8 cellular contexts compared by ENCODE assay signal in the genomic region with DNA sequence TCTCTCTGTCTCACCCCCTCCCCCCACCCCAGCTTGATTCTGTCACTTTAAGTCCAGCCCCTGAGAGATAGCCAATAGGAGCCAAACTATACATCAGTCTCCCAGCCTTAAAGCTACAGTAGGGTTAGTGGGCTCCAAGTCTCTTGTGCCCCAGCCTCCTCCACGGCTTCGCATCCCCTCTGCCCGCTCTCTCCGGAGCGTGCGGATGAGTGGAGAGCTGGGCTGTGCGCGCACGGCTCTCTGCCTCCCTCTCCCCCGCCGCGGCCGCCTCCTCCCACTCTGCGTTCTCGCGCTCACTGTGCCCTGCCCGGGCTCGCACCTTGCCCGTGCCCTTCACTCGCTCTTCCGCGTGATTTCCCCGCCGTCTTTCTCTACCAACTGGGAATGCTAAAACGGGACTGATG. TPM values are rescaled to one million over a fixed set of nuclear protein-coding genes. Genes with fewer than 3 reads are reported as not detected.
A peak's percentile ranks its signal among the peaks of the same experiment; 100 is the strongest.
DNase-seq lines count a peak whose midpoint lies in the region; ATAC-seq and TF ChIP-seq lines count a peak whose summit lies in the region.

ESRRB (plus strand) TSS at position 137 of the 404 bp plus-strand sequence; CDS start at position 402, 265 bp downstream.

- H3K4me2 ChIP-seq in GM23248 (ENCODE audit: unreplicated experiment) (peak within 1 kb of the TSS; percentile 32), parathyroid adenoma (ENCODE audit: low read length) (peak within 1 kb of the TSS; percentile 51)

- DNase-seq in GM23248 (peak; percentile 18), RPMI7951 (ENCODE audit: low read depth) (peak; percentile 23), foreskin keratinocyte (peak in 1 of 2 donors; percentile 7), erythroblast (lab: John Stamatoyannopoulos, UW) (no peak), SKM-1 (lab: John Stamatoyannopoulos, UW; ENCODE audit: unreplicated experiment) (no peak)
- no peak for DNase-seq in stimulated activated CD8-positive, alpha-beta memory T cell treated with anti-CD3 and anti-CD28 coated beads, Interleukin-4, amount 100 ng/mL, for 48 hours

- 4 to 6% methylated on average over 24 to 25 of the region's 25 CpGs for WGBS in GM23248 (ENCODE audit: low coverage in 1 of 2, low lambda C conversion rate in 2 of 2, missing lambda C conversion rate in 2 of 2), 2 experiments

- no peak for TF ChIP-seq POLR2A in erythroblast (IDR thresholded peaks at IDR 0.05; ENCODE audit: low read length)

- H2AFZ ChIP-seq in GM23248 (no peak within 1 kb of the TSS), parathyroid adenoma (peak within 1 kb of the TSS; percentile 28)

- H3K4me1 ChIP-seq in GM23248 (ENCODE audit: insufficient read depth): no peaks in the 10 kb centered on the region
- H3K4me1 ChIP-seq in foreskin keratinocyte: no peaks in the 10 kb centered on the region
- no peaks in the 10 kb centered on the region for H3K4me1 ChIP-seq in parathyroid adenoma

- peak within 1 kb of the TSS; percentile 25; the same call in 1 of the 2 replicates for H3K4me3 ChIP-seq in GM23248
- H3K4me3 ChIP-seq in parathyroid adenoma (ENCODE audit: low read depth, low read length): peak within 1 kb of the TSS; percentile 12

- H3K36me3 ChIP-seq in GM23248 (ENCODE audit: low read depth): no peaks in the 10 kb centered on the region
- H3K36me3 ChIP-seq in parathyroid adenoma (ENCODE audit: control insufficient read depth, insufficient read depth, low read length): no peaks in the 10 kb centered on the region

- peaks cover 50% of the 10 kb centered on the region for H3K27me3 ChIP-seq in GM23248 (replicated peaks; ENCODE audit: insufficient read depth)
- H3K27me3 ChIP-seq in foreskin keratinocyte: peaks cover 82% of the 10 kb centered on the region
- peaks cover 10% of the 10 kb centered on the region for H3K27me3 ChIP-seq in parathyroid adenoma (ENCODE audit: control insufficient read depth, insufficient read depth, low read length)

- ATAC-seq in foreskin keratinocyte: peak; percentile 40
- ATAC-seq in GM19467 (IDR thresholded peaks at IDR 0.05; ENCODE audit: unreplicated experiment): no peak

- no peaks in the 10 kb centered on the region for H3K9me3 ChIP-seq in GM23248 (ENCODE audit: low read depth)
- no peaks in the 10 kb centered on the region for H3K9me3 ChIP-seq in parathyroid adenoma (ENCODE audit: control insufficient read depth, low read length)

- H3K9ac ChIP-seq in GM23248: no peak within 1 kb of the TSS
- H3K9ac ChIP-seq in parathyroid adenoma: no peak within 1 kb of the TSS

- H3F3A ChIP-seq in GM23248 (ENCODE audit: insufficient read depth): no peaks in the 10 kb centered on the region

- H4K20me1 ChIP-seq in GM23248 (ENCODE audit: insufficient read depth): no peaks in the 10 kb centered on the region

- no peak for TF ChIP-seq CTCF in foreskin keratinocyte (conservative IDR thresholded peaks at IDR 0.05)
- no peak for TF ChIP-seq CTCF in parathyroid adenoma (IDR thresholded peaks at IDR 0.05)

- H3K9me2 ChIP-seq in GM23248 (ENCODE audit: insufficient read depth): no peaks in the 10 kb centered on the region

- H3K27ac ChIP-seq in GM23248 (no peak within 1 kb of the TSS), foreskin keratinocyte (no peak within 1 kb of the TSS), parathyroid adenoma (no peak within 1 kb of the TSS)

- no peaks in the 10 kb centered on the region for H3K79me2 ChIP-seq in GM23248 (ENCODE audit: insufficient read depth)
- no peaks in the 10 kb centered on the region for H3K79me2 ChIP-seq in parathyroid adenoma

- in situ Hi-C loops in GM23248 (cut with MboI): loop anchor here (25.0 kb wide), 1 partner anchor 664 kb away; no protein-coding TSS in a partner anchor

RNA-seq across cellular contexts. Expression of gene ESRRB, which starts in this region (rescaled TPM):
- total RNA-seq in GM23248 (2014; rRNA removed; shearing (Covaris generic)): not detected in 2 replicates
- polyA plus RNA-seq in GM23248 (2016; fragmentation: Nextera tagmentation; extraction: Ambion mirVana) (not detected in 2 replicates), foreskin keratinocyte (not detected in 2 replicates)
- 0.59 TPM in 1 of 2 replicates, not detected in the other for total RNA-seq in RPMI7951 (2014; rRNA removed; shearing (Covaris generic))
- not detected in 2 replicates for total RNA-seq in foreskin keratinocyte

Comparison
In these comparisons a context has a peak if more than half of its experiments do, and no peak if none do; other contexts are left out.
1. Peak in DNase-seq, H3K4me3 ChIP-seq and H3K4me2 ChIP-seq in GM23248; RNA of the gene not detected or under 1 TPM.
2. Peak in DNase-seq in RPMI7951; RNA of the gene not detected or under 1 TPM.
3. Peak in ATAC-seq in foreskin keratinocyte; RNA of the gene not detected or under 1 TPM.